Comparison of ENCODE assay signal across 17 cellular contexts in genomic region chr9:109604036-109604600, GRCh38.
"Had no signal": no experiment of that assay in that cellular context is flagged by ENCODE, and none has a peak within 500 bp of the region (broad histone marks: within the 10 kb centered on the region; RNA-seq: fewer than 3 reads in every experiment).

No MANE protein-coding gene starts in this region.

- H3K27me3 ChIP-seq: gastrocnemius medialis, heart right ventricle, left lung, pancreas had no signal

- H3K36me3 ChIP-seq: brain microvascular endothelial cell, gastrocnemius medialis, heart right ventricle, left lung, pancreas had no signal

- H3K27ac ChIP-seq: brain microvascular endothelial cell, gastrocnemius medialis, heart right ventricle, left lung, pancreas had no signal

- H3K4me3 ChIP-seq: gastrocnemius medialis, heart right ventricle, left lung, pancreas had no signal

- H3K36me3 Mint-ChIP-seq: activated naive CD8-positive, alpha-beta T cell had no signal

- H3K9me3 Mint-ChIP-seq: activated B cell treated with CpG ODN at 0.5 μM for 24 hours had no signal

- H3K4me3 Mint-ChIP-seq: activated B cell treated with CpG ODN at 0.5 μM for 24 hours; activated CD8-positive, alpha-beta T cell treated with anti-CD3 and anti-CD28 coated beads, Interleukin-2, amount 10 ng/mL, durations not matched to agents 7 days and 5 days; activated naive CD8-positive, alpha-beta T cell; T-helper 17 cell had no signal

- H3K4me1 Mint-ChIP-seq: activated B cell treated with CpG ODN at 0.5 μM for 24 hours, T-helper 17 cell had no signal

- H3K27ac Mint-ChIP-seq: activated B cell treated with CpG ODN at 0.5 μM for 24 hours; activated CD8-positive, alpha-beta T cell treated with anti-CD3 and anti-CD28 coated beads, Interleukin-2, amount 10 ng/mL, durations not matched to agents 7 days and 5 days; activated naive CD8-positive, alpha-beta T cell; T-helper 17 cell had no signal

- H3K9me3 ChIP-seq: gastrocnemius medialis, left lung, pancreas had no signal

- DNase-seq: activated B cell treated with CpG ODN at 0.5 μM for 24 hours; activated CD4-positive, alpha-beta T cell treated with anti-CD3 and anti-CD28 coated beads for 48 hours; activated CD8-positive, alpha-beta memory T cell treated with anti-CD3 and anti-CD28 coated beads, Interleukin-2, amount 50 U/mL, for 48 hours; activated CD8-positive, alpha-beta T cell treated with anti-CD3 and anti-CD28 coated beads, Interleukin-2, amount 10 ng/mL, durations not matched to agents 7 days and 5 days; activated gamma-delta T cell treated with Interleukin-2 at 50 U/mL for 16 hours; amniotic stem cell; brain microvascular endothelial cell; cerebellar nuclear complex; effector CD8-positive, alpha-beta T cell; gastrocnemius medialis; heart right ventricle; left lung; mammary epithelial cell; pancreas; stimulated activated CD4-positive, alpha-beta T cell treated with anti-CD3 and anti-CD28 coated beads, Interleukin-1b, Interleukin-23, amount 100 ng/mL, for 48 hours; T-helper 17 cell had no signal

- H3K4me1 ChIP-seq: gastrocnemius medialis, left lung, pancreas had no signal
